10 cellular contexts compared by ENCODE assay signal in the genomic region with DNA sequence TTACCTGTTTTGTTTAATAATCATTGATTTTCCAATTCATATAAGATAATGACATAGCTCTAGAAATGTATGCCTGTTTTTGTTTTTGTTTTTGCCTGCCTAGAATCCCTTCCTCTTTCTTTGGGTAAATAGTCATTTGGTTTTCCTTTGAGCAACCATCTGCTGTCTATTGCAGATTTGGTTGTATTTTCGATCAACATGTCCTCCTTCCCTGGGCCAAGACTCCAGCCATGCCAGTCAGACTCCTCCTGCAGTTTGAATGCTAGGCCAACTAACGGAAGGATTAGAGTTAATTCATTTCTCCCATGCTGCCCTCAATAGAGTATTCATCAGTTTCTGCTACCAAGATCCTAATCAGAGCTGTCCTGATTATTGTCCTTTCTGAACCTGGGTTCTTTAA.
"Had no signal": no experiment of that assay in that cellular context is flagged by ENCODE, and none has a peak within 500 bp of the region (broad histone marks: within the 10 kb centered on the region; RNA-seq: fewer than 3 reads in every experiment).

No MANE protein-coding gene starts in this region.

- H3K9ac ChIP-seq: GM23248, KMS-11 had no signal

- H3K4me2 ChIP-seq: KMS-11 had no signal

- H3K27ac ChIP-seq: GM23248, HL-60, KMS-11 had no signal

- H3K4me3 ChIP-seq: GM23248, HAP-1, K562 had no signal

- DNase-seq: GM23248, GOT3, H7, HFFc6, IMR-90 had no signal

- H3K9me3 ChIP-seq: HAP-1 had no signal

- H2AFZ ChIP-seq: GM23248 had no signal

- H3K4me1 ChIP-seq: HAP-1 had no signal

- H3K36me3 ChIP-seq: HAP-1 had no signal

- FAIRE-seq: HepG2, K562 had no signal
